Comparison of ENCODE assay signal across 12 cellular contexts in the genomic region with DNA sequence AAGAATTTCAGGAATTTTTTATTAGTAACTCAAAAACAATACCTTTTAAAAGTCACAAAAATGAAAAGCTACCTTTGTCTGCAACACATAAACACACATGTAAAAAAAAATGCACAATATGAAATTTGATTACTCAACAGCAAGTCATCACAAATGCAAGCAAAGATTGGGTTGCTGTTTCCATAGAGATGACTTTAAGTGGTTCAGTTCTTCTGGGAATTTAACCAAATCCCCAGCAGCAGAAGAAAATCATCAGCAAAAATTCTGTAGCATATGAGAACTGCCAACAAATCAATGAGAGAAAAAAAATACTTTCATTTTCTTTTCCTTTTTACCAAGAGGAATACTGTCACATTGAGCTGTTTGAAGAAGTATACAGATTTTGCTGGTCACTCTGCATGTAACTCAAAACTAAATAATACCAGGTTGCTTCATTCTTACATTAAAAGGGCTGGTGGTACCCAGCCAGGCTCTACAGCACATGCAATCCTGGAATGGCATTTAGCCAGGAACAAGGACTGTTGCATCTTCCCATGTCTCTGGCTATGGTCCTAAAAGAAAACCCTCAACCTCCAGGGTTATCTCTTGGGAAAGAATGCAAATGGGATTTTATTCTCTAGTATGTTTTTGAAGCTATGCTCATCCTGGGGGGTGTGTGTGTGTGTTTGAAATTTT.
DNase-seq lines count a peak whose midpoint lies in the region; ATAC-seq and FAIRE-seq lines count a peak whose summit lies in the region.
"Had no signal": no experiment of that assay in that cellular context is flagged by ENCODE, and none has a peak within 500 bp of the region (broad histone marks: within the 10 kb centered on the region; RNA-seq: fewer than 3 reads in every experiment).

No MANE protein-coding gene starts in this region.

- H3K4me1 Mint-ChIP-seq in activated naive CD8-positive, alpha-beta T cell treated with anti-CD3 and anti-CD28 coated beads, Interleukin-2, amount 50 U/mL, for 24 hours: peaks cover 40% of the 10 kb centered on the region

- H3K27ac Mint-ChIP-seq in activated naive CD8-positive, alpha-beta T cell treated with anti-CD3 and anti-CD28 coated beads, Interleukin-2, amount 50 U/mL, for 24 hours: no peak overlapping the region

- FAIRE-seq in A204.1 (lab: Jason Lieb, UNC): peak; percentile 70

- peak overlapping the region; percentile 5 for H3K4me3 Mint-ChIP-seq in activated naive CD8-positive, alpha-beta T cell treated with anti-CD3 and anti-CD28 coated beads, Interleukin-2, amount 50 U/mL, for 24 hours

- peaks cover 9% of the 10 kb centered on the region for H3K9me3 Mint-ChIP-seq in activated naive CD8-positive, alpha-beta T cell treated with anti-CD3 and anti-CD28 coated beads, Interleukin-2, amount 50 U/mL, for 24 hours

- peak; percentile 40 for ATAC-seq in activated naive CD8-positive, alpha-beta T cell treated with anti-CD3 and anti-CD28 coated beads, Interleukin-2, amount 50 U/mL, for 24 hours
- ATAC-seq in HG02981 (IDR thresholded peaks at IDR 0.05; ENCODE audit: unreplicated experiment): no peak

- H3K36me3 Mint-ChIP-seq in activated naive CD8-positive, alpha-beta T cell treated with anti-CD3 and anti-CD28 coated beads, Interleukin-2, amount 50 U/mL, for 24 hours (ENCODE audit: low read depth): peaks cover 41% of the 10 kb centered on the region

- H3K27me3 Mint-ChIP-seq in activated naive CD8-positive, alpha-beta T cell treated with anti-CD3 and anti-CD28 coated beads, Interleukin-2, amount 50 U/mL, for 24 hours: no peaks in the 10 kb centered on the region

- peak; percentile 3 for DNase-seq in COLO829 (ENCODE audit: low spot score)
- DNase-seq in activated naive CD8-positive, alpha-beta T cell treated with anti-CD3 and anti-CD28 coated beads, Interleukin-2, amount 50 U/mL, for 24 hours: no peak
- peak; percentile 34 for DNase-seq in hepatic stellate cell (ENCODE audit: low spot score)
- no peak for DNase-seq in hypothalamus (lab: John Stamatoyannopoulos, UW)
- no peak for DNase-seq in dermis blood vessel endothelial cell
- DNase-seq in stimulated activated naive CD4-positive, alpha-beta T cell treated with Interleukin-2 at 50 U/mL for 16 hours (lab: John Stamatoyannopoulos, UW): no peak
- DNase-seq: DMS153; islet precursor cell; NCI-H345; stimulated activated CD8-positive, alpha-beta memory T cell treated with anti-CD3 and anti-CD28 coated beads, Interleukin-4, amount 100 ng/mL, for 48 hours had no signal

Comparison
In these comparisons a context has a peak if more than half of its experiments do, and no peak if none do; other contexts are left out.
1. DNase-seq: peak in COLO829 (single experiment) and hepatic stellate cell (single experiment); none in activated naive CD8-positive, alpha-beta T cell treated with anti-CD3 and anti-CD28 coated beads, Interleukin-2, amount 50 U/mL, for 24 hours (single experiment), hypothalamus (0 of 51), dermis blood vessel endothelial cell (single experiment) and stimulated activated naive CD4-positive, alpha-beta T cell treated with Interleukin-2 at 50 U/mL for 16 hours (single experiment).